11 cellular contexts compared by ENCODE assay signal in the genomic region with DNA sequence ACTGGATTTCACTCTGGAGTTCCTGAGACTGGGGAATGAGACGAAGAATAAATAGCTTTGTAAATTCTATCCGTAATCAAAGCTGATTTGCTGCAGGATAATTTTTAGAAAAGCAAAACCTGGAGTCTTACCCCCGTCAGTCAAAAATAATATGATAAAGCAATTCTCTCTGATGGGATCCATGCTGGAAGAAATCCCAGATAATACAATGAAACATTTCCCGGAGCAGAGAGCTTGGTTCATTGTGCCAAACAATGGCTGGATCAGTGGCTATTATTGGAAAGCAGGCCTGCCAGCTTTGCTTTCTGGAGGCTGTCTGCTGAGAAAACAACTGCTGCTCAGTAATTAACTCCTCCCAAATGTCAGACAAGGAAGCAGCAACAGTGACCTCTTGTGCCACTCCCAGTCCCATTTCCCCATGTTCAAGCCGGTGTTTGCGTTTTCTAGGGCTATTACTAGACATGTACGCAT.
DNase-seq lines count a peak whose midpoint lies in the region; ATAC-seq and TF ChIP-seq lines count a peak whose summit lies in the region.
"Had no signal": no experiment of that assay in that cellular context is flagged by ENCODE, and none has a peak within 500 bp of the region (broad histone marks: within the 10 kb centered on the region; RNA-seq: fewer than 3 reads in every experiment).

No MANE protein-coding gene starts in this region.

- no peaks in the 10 kb centered on the region for H3K79me2 ChIP-seq in PC-9 (ENCODE audit: low read depth)

- H3K9me3 Mint-ChIP-seq in Caco-2 (ENCODE audit: unreplicated experiment), result no peaks in the 10 kb centered on the region
- H3K9me3 Mint-ChIP-seq in activated T-helper 2 cell treated with anti-CD3 and anti-CD28 coated beads, Interferon-gamma antibody, Interleukin-2, Interleukin-4, amounts not matched to agents 10 μg/mL and 5 μg/mL and 100 μg/mL, durations not matched to agents 14 hours and 24 hours and 36 hours, result peaks cover 11% of the 10 kb centered on the region
- H3K9me3 Mint-ChIP-seq: naive B cell had no signal

- H3K4me1 ChIP-seq in Caco-2 (no peaks in the 10 kb centered on the region), ectodermal cell (ENCODE audit: control insufficient read depth, insufficient read depth, low read length) (peaks cover 4% of the 10 kb centered on the region), mucosa of descending colon (ENCODE audit: low read depth) (no peaks in the 10 kb centered on the region), PC-9 (replicated peaks; ENCODE audit: insufficient read depth) (no peaks in the 10 kb centered on the region)

- ATAC-seq in mucosa of descending colon (peak; percentile 82), GM18861 (IDR thresholded peaks at IDR 0.05; ENCODE audit: unreplicated experiment) (no peak)

- H3K36me3 ChIP-seq in Caco-2 (ENCODE audit: control insufficient read depth, insufficient read depth, low read length) (no peaks in the 10 kb centered on the region), ectodermal cell (ENCODE audit: control insufficient read depth, insufficient read depth, low read length) (no peaks in the 10 kb centered on the region), mucosa of descending colon (ENCODE audit: low read depth) (no peaks in the 10 kb centered on the region), PC-9 (ENCODE audit: low read depth) (no peaks in the 10 kb centered on the region)

- intact Hi-C loops in Caco-2 (cut with micrococcal nuclease; ENCODE audit: unreplicated experiment), result no loop called here
- intact Hi-C loops in mucosa of descending colon (cut with DNase I, micrococcal nuclease), result no loop called here
- intact Hi-C loops in activated T-helper 2 cell treated with anti-CD3 and anti-CD28 coated beads, Interferon-gamma antibody, Interleukin-2, Interleukin-4, amounts not matched to agents 10 μg/mL and 5 μg/mL and 100 μg/mL, durations not matched to agents 14 hours and 24 hours and 36 hours (cut with micrococcal nuclease), result no loop called here
- intact Hi-C loops in PC-9 (cut with micrococcal nuclease; ENCODE audit: unreplicated experiment), result no loop called here

- no peak overlapping the region for H2AFZ ChIP-seq in PC-9

- no peaks in the 10 kb centered on the region for H4K20me1 ChIP-seq in PC-9 (ENCODE audit: insufficient read depth)

- H3K4me1 Mint-ChIP-seq in Caco-2 (ENCODE audit: low read depth, unreplicated experiment), result no peaks in the 10 kb centered on the region
- no peaks in the 10 kb centered on the region for H3K4me1 Mint-ChIP-seq in activated T-helper 2 cell treated with anti-CD3 and anti-CD28 coated beads, Interferon-gamma antibody, Interleukin-2, Interleukin-4, amounts not matched to agents 10 μg/mL and 5 μg/mL and 100 μg/mL, durations not matched to agents 14 hours and 24 hours and 36 hours (ENCODE audit: low read depth)
- H3K4me1 Mint-ChIP-seq: naive B cell had no signal

- H3K27me3 Mint-ChIP-seq in Caco-2 (ENCODE audit: insufficient read depth, unreplicated experiment), result no peaks in the 10 kb centered on the region
- no peaks in the 10 kb centered on the region for H3K27me3 Mint-ChIP-seq in activated T-helper 2 cell treated with anti-CD3 and anti-CD28 coated beads, Interferon-gamma antibody, Interleukin-2, Interleukin-4, amounts not matched to agents 10 μg/mL and 5 μg/mL and 100 μg/mL, durations not matched to agents 14 hours and 24 hours and 36 hours (ENCODE audit: low read depth)
- H3K27me3 Mint-ChIP-seq: naive B cell had no signal

- DNase-seq in Caco-2, result peak; percentile 39 to 44
- peak; percentile 70 for DNase-seq in NCI-H345 treated with DMSO at 0.1 percent for 48 hours (lab: John Stamatoyannopoulos, UW; ENCODE audit: unreplicated experiment)
- peak in 2 of 3 donors; percentile 27 to 42 for DNase-seq in mucosa of descending colon
- no peak for DNase-seq in activated T-helper 2 cell treated with anti-CD3 and anti-CD28 coated beads, Interferon-gamma antibody, Interleukin-2, Interleukin-4, amounts not matched to agents 10 μg/mL and 5 μg/mL and 100 μg/mL, durations not matched to agents 14 hours and 24 hours and 36 hours (ENCODE audit: low spot score)
- no peak for DNase-seq in PC-9
- no peak for DNase-seq in amniotic stem cell (lab: John Stamatoyannopoulos, UW)
- DNase-seq: naive B cell, trophoblast cell had no signal

- no peak overlapping the region for H3K27ac Mint-ChIP-seq in Caco-2 (ENCODE audit: unreplicated experiment)
- H3K27ac Mint-ChIP-seq in activated T-helper 2 cell treated with anti-CD3 and anti-CD28 coated beads, Interferon-gamma antibody, Interleukin-2, Interleukin-4, amounts not matched to agents 10 μg/mL and 5 μg/mL and 100 μg/mL, durations not matched to agents 14 hours and 24 hours and 36 hours, result no peak overlapping the region
- H3K27ac Mint-ChIP-seq: naive B cell had no signal

- WGBS in ectodermal cell, 2 experiments, result 50 to 57% methylated on average over 7 of the region's 7 CpGs

- no peak overlapping the region for H3K4me3 Mint-ChIP-seq in Caco-2 (ENCODE audit: unreplicated experiment)
- H3K4me3 Mint-ChIP-seq in activated T-helper 2 cell treated with anti-CD3 and anti-CD28 coated beads, Interferon-gamma antibody, Interleukin-2, Interleukin-4, amounts not matched to agents 10 μg/mL and 5 μg/mL and 100 μg/mL, durations not matched to agents 14 hours and 24 hours and 36 hours (ENCODE audit: low read depth), result no peak overlapping the region
- H3K4me3 Mint-ChIP-seq: naive B cell had no signal

- H3K9me3 ChIP-seq in Caco-2 (no peaks in the 10 kb centered on the region), ectodermal cell (ENCODE audit: control insufficient read depth, low read length) (no peaks in the 10 kb centered on the region), mucosa of descending colon (no peaks in the 10 kb centered on the region), PC-9 (ENCODE audit: insufficient read depth, low read depth) (no peaks in the 10 kb centered on the region)

- H3K27me3 ChIP-seq in Caco-2 (replicated peaks; ENCODE audit: control insufficient read depth, insufficient read depth, low read length) (no peaks in the 10 kb centered on the region), ectodermal cell (ENCODE audit: control insufficient read depth, insufficient read depth, low read length, poor library complexity, severe bottlenecking) (no peaks in the 10 kb centered on the region), PC-9 (ENCODE audit: insufficient read depth, low read depth) (no peaks in the 10 kb centered on the region)

- peak overlapping the region; percentile 48 for H3K27ac ChIP-seq in ectodermal cell (ENCODE audit: insufficient read depth, low read depth, low read length, poor library complexity, severe bottlenecking)
- H3K27ac ChIP-seq in PC-9, result no peak overlapping the region
- H3K27ac ChIP-seq: RWPE1 had no signal

- TF ChIP-seq CTCF in Caco-2 (IDR thresholded peaks at IDR 0.05; ENCODE audit: insufficient read depth in 1 of 2, low read depth in 1 of 2, low read length in 1 of 2, severe bottlenecking in 1 of 2, unreplicated experiment in 1 of 2) (no peak), mucosa of descending colon (IDR thresholded peaks at IDR 0.05) (no peak), PC-9 (conservative IDR thresholded peaks at IDR 0.05) (no peak)

- POLR2A ChIA-PET in Caco-2 (lab: Charles Lee) (no interaction called here), PC-9 (lab: Charles Lee; ENCODE audit: unreplicated experiment) (no interaction called here)

- CTCF ChIA-PET in Caco-2 (lab: Charles Lee) (no interaction called here), PC-9 (lab: Charles Lee) (no interaction called here)

- no peaks in the 10 kb centered on the region for H3K36me3 Mint-ChIP-seq in Caco-2 (ENCODE audit: insufficient read depth, unreplicated experiment)
- no peaks in the 10 kb centered on the region for H3K36me3 Mint-ChIP-seq in activated T-helper 2 cell treated with anti-CD3 and anti-CD28 coated beads, Interferon-gamma antibody, Interleukin-2, Interleukin-4, amounts not matched to agents 10 μg/mL and 5 μg/mL and 100 μg/mL, durations not matched to agents 14 hours and 24 hours and 36 hours (ENCODE audit: low read depth)
- H3K36me3 Mint-ChIP-seq: naive B cell had no signal

- BruUV-seq in Caco-2 (replicated peaks; lab: Mats Ljungman, UMichigan) (no TSS peak), PC-9 (replicated peaks; lab: Mats Ljungman, UMichigan) (no TSS peak)

- no peaks in the 10 kb centered on the region for H3K9me2 ChIP-seq in PC-9 (ENCODE audit: insufficient read depth)

- no peak overlapping the region for H3K4me2 ChIP-seq in PC-9

- H3F3A ChIP-seq in PC-9 (ENCODE audit: insufficient read depth, low read depth), result no peaks in the 10 kb centered on the region

- H3K4me3 ChIP-seq in Caco-2 (ENCODE audit: low read depth, low read length) (no peak overlapping the region), ectodermal cell (ENCODE audit: insufficient read depth, low read depth, low read length) (no peak overlapping the region), mucosa of descending colon (no peak overlapping the region), PC-9 (no peak overlapping the region)

Comparison
In these comparisons a context has a peak if more than half of its experiments do, and no peak if none do; other contexts are left out.
1. DNase-seq: peak in Caco-2 (2 of 2), NCI-H345 treated with DMSO at 0.1 percent for 48 hours (single experiment) and mucosa of descending colon (2 of 3); none in activated T-helper 2 cell treated with anti-CD3 and anti-CD28 coated beads, Interferon-gamma antibody, Interleukin-2, Interleukin-4, amounts not matched to agents 10 μg/mL and 5 μg/mL and 100 μg/mL, durations not matched to agents 14 hours and 24 hours and 36 hours (single experiment), PC-9 (0 of 2) and amniotic stem cell (single experiment).